In the genomic region with DNA sequence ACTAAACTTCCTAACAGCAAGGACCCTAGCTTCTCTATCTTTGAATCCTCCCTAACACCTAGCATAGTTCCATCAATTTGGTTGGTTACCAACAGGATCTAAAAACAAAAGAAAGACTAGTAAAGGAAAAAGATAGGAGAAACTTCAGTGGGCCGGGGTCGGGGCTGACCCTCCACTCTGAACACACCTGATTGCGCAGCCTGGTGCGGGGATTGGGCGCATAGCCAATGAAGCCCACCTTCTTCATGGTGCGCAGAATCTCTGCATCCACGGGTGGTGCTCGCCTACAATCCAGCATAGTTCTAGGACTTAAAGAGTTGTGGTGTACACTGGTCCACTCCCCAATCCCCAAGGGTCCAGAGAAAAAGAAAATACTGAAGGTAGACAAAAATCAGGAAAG, we compare ENCODE assay signal across 18 cellular contexts. TPM values are rescaled to one million over a fixed set of nuclear protein-coding genes. Genes with fewer than 3 reads are reported as not detected.
DNase-seq lines count a peak whose midpoint lies in the region; ATAC-seq and TF ChIP-seq lines count a peak whose summit lies in the region.
"Had no signal": no experiment of that assay in that cellular context is flagged by ENCODE, and none has a peak within 500 bp of the region (broad histone marks: within the 10 kb centered on the region; RNA-seq: fewer than 3 reads in every experiment).

No MANE protein-coding gene starts in this region.

- H3K9ac ChIP-seq in neural progenitor cell: peak overlapping the region; percentile 27

- peak; percentile 0 for DNase-seq in NCI-H226
- no peak for DNase-seq in neural progenitor cell (ENCODE audit: low spot score)
- DNase-seq in stimulated activated effector memory CD8-positive, alpha-beta T cell treated with anti-CD3 and anti-CD28 coated beads, Interleukin-12 subunit alpha, Interleukin-12 subunit beta, amount 100 ng/mL, for 72 hours (ENCODE audit: low spot score in 2 of 2): no peak
- no peak for DNase-seq in thyroid gland
- DNase-seq in SW 1271 (lab: John Stamatoyannopoulos, UW): no peak
- no peak for DNase-seq in mesenteric fat pad (ENCODE audit: low spot score)
- no peak for DNase-seq in posterior vena cava (ENCODE audit: low spot score)
- DNase-seq: CD4-positive, alpha-beta T cell; CD8-positive, alpha-beta memory T cell; DMS 273 treated with DMSO at 0.1 percent for 48 hours; DMS79; GF-D8; GOT3; HFFc6 had no signal

- TF ChIP-seq POLR2A in thyroid gland (IDR thresholded peaks at IDR 0.05): no peak

- H3K4me1 ChIP-seq in neural progenitor cell (no peaks in the 10 kb centered on the region), thyroid gland (no peaks in the 10 kb centered on the region)
- H3K4me1 ChIP-seq: HAP-1 had no signal

- H2AFZ ChIP-seq in neural progenitor cell (replicated peaks): no peak overlapping the region

- no peaks in the 10 kb centered on the region for H3K9me3 Mint-ChIP-seq in neural progenitor cell
- no peaks in the 10 kb centered on the region for H3K9me3 Mint-ChIP-seq in stimulated activated effector memory CD8-positive, alpha-beta T cell treated with anti-CD3 and anti-CD28 coated beads, Interleukin-12 subunit alpha, Interleukin-12 subunit beta, amount 100 ng/mL, for 72 hours
- H3K9me3 Mint-ChIP-seq: CD4-positive, alpha-beta T cell; CD8-positive, alpha-beta memory T cell; HFFc6 had no signal

- no peaks in the 10 kb centered on the region for H3F3A ChIP-seq in neural progenitor cell (ENCODE audit: low read depth)

- H4K20me1 ChIP-seq in neural progenitor cell (ENCODE audit: low read depth): no peaks in the 10 kb centered on the region

- TF ChIP-seq CTCF in neural progenitor cell (IDR thresholded peaks at IDR 0.05) (no peak), thyroid gland (IDR thresholded peaks at IDR 0.05) (no peak)

- peaks cover 6% of the 10 kb centered on the region for H3K27me3 Mint-ChIP-seq in neural progenitor cell (ENCODE audit: insufficient read depth, low read depth)
- H3K27me3 Mint-ChIP-seq: CD4-positive, alpha-beta T cell; CD8-positive, alpha-beta memory T cell had no signal

- no peaks in the 10 kb centered on the region for H3K36me3 ChIP-seq in neural progenitor cell
- peaks cover 58 to 67% of the 10 kb centered on the region in 2 donors for H3K36me3 ChIP-seq in thyroid gland

- peaks cover 30% of the 10 kb centered on the region for H3K36me3 Mint-ChIP-seq in neural progenitor cell
- H3K36me3 Mint-ChIP-seq in stimulated activated effector memory CD8-positive, alpha-beta T cell treated with anti-CD3 and anti-CD28 coated beads, Interleukin-12 subunit alpha, Interleukin-12 subunit beta, amount 100 ng/mL, for 72 hours: peaks cover 48% of the 10 kb centered on the region

- 95% methylated on average over 8 of the region's 8 CpGs for WGBS in thyroid gland, 2 donors

- H3K27me3 ChIP-seq in neural progenitor cell (no peaks in the 10 kb centered on the region), thyroid gland (no peaks in the 10 kb centered on the region)

- H3K4me2 ChIP-seq in neural progenitor cell: no peak overlapping the region

- no peak for ATAC-seq in stimulated activated effector memory CD8-positive, alpha-beta T cell treated with anti-CD3 and anti-CD28 coated beads, Interleukin-12 subunit alpha, Interleukin-12 subunit beta, amount 100 ng/mL, for 72 hours

- no peaks in the 10 kb centered on the region for H3K79me2 ChIP-seq in neural progenitor cell (ENCODE audit: low read depth)

- no peaks in the 10 kb centered on the region for H3K9me3 ChIP-seq in neural progenitor cell (ENCODE audit: low read depth)
- no peaks in the 10 kb centered on the region for H3K9me3 ChIP-seq in thyroid gland
- H3K9me3 ChIP-seq: HAP-1 had no signal

- H3K27ac ChIP-seq in neural progenitor cell (no peak overlapping the region), thyroid gland (no peak overlapping the region)
- H3K27ac ChIP-seq: C4-2B had no signal

- intact Hi-C loops in thyroid gland (cut with DNase I) (no loop called here), posterior vena cava (cut with DNase I) (no loop called here)

- H3K4me3 Mint-ChIP-seq in neural progenitor cell: no peak overlapping the region
- no peak overlapping the region for H3K4me3 Mint-ChIP-seq in stimulated activated effector memory CD8-positive, alpha-beta T cell treated with anti-CD3 and anti-CD28 coated beads, Interleukin-12 subunit alpha, Interleukin-12 subunit beta, amount 100 ng/mL, for 72 hours
- H3K4me3 Mint-ChIP-seq: CD4-positive, alpha-beta T cell; HFFc6 had no signal

- no peak overlapping the region for H3K27ac Mint-ChIP-seq in neural progenitor cell
- peak overlapping the region; percentile 73 for H3K27ac Mint-ChIP-seq in stimulated activated effector memory CD8-positive, alpha-beta T cell treated with anti-CD3 and anti-CD28 coated beads, Interleukin-12 subunit alpha, Interleukin-12 subunit beta, amount 100 ng/mL, for 72 hours
- H3K27ac Mint-ChIP-seq: CD4-positive, alpha-beta T cell; HFFc6 had no signal

- H3K4me1 Mint-ChIP-seq in neural progenitor cell: no peaks in the 10 kb centered on the region
- H3K4me1 Mint-ChIP-seq in stimulated activated effector memory CD8-positive, alpha-beta T cell treated with anti-CD3 and anti-CD28 coated beads, Interleukin-12 subunit alpha, Interleukin-12 subunit beta, amount 100 ng/mL, for 72 hours: peaks cover under 1% of the 10 kb centered on the region

- no peak overlapping the region for H3K4me3 ChIP-seq in neural progenitor cell
- no peak overlapping the region for H3K4me3 ChIP-seq in thyroid gland (replicated peaks in 1 of 3)
- H3K4me3 ChIP-seq: HAP-1 had no signal

RNA-seq across cellular contexts. Expression of a gene that starts 7.7 kb away (rescaled TPM):
- total RNA-seq in neural progenitor cell (ENCODE audit: low replicate concordance) (61.9 and 116 TPM in 2 replicates), thyroid gland (100 to 1,000 TPM in 3 of 4 donors, 10 to 100 TPM in 1; 95.7 to 148 (median 134) TPM), mesenteric fat pad (38.7 TPM), posterior vena cava (10 to 100 TPM; 29.4 to 40.7 TPM)

RNA-seq across cellular contexts. Expression of a gene that starts 10.3 kb away (rescaled TPM):
- total RNA-seq in neural progenitor cell (ENCODE audit: low replicate concordance) (107 and 128 TPM in 2 replicates), thyroid gland (100 to 1,000 TPM; 107 to 129 (median 124) TPM), mesenteric fat pad (87.9 TPM), posterior vena cava (10 to 100 TPM; 62.1 to 79.3 TPM)

RNA-seq across cellular contexts. Expression of a gene that starts 12.6 kb away (rescaled TPM):
- total RNA-seq in neural progenitor cell (ENCODE audit: low replicate concordance): 0.31 and 1.5 TPM in 2 replicates
- 1 to 10 TPM in 1 of 4 donors, under 1 TPM in 1, not detected in 2; 0.67 to 1.1 TPM for total RNA-seq in thyroid gland
- 0.55 TPM for total RNA-seq in mesenteric fat pad
- not detected for total RNA-seq in posterior vena cava
- total RNA-seq: A172, A673 had no signal

RNA-seq across cellular contexts. Expression of a gene that starts 26.0 kb away (rescaled TPM):
- total RNA-seq in neural progenitor cell (ENCODE audit: low replicate concordance) (91.1 and 133 TPM in 2 replicates), thyroid gland (100 to 1,000 TPM; 110 to 190 (median 118) TPM), mesenteric fat pad (374 TPM), posterior vena cava (100 to 1,000 TPM; 109 to 115 TPM)

RNA-seq across cellular contexts. Expression of a gene that starts 33.8 kb away (rescaled TPM):
- total RNA-seq in neural progenitor cell (ENCODE audit: low replicate concordance) (86.4 and 105 TPM in 2 replicates), thyroid gland (100 to 1,000 TPM; 121 to 166 (median 146) TPM), mesenteric fat pad (216 TPM), posterior vena cava (100 to 1,000 TPM; 108 to 113 TPM)
